In genomic region chr3:138396752-138397410, GRCh38 we compare ENCODE assay signal across 28 cellular contexts. TPM values are rescaled to one million over a fixed set of nuclear protein-coding genes. Genes with fewer than 3 reads are reported as not detected.
DNase-seq lines count a peak whose midpoint lies in the region; TF ChIP-seq lines count a peak whose summit lies in the region.
"Had no signal": no experiment of that assay in that cellular context is flagged by ENCODE, and none has a peak within 500 bp of the region (broad histone marks: within the 10 kb centered on the region; RNA-seq: fewer than 3 reads in every experiment).

No MANE protein-coding gene starts in this region.

- H3K4me3 Mint-ChIP-seq in CD14-positive monocyte: no peak overlapping the region
- H3K4me3 Mint-ChIP-seq: activated T-helper 17 cell treated with anti-CD3 and anti-CD28 coated beads, Interleukin-2, amount 50 U/mL, for 72 hours; immature natural killer cell; neural crest cell; stimulated activated naive CD8-positive, alpha-beta T cell treated with anti-CD3 and anti-CD28 coated beads, Interleukin-15, Interleukin-2, amounts not matched to agents 100 ng/mL and 50 ng/mL, for 24 hours had no signal

- H2AFZ ChIP-seq in OCI-LY7 (ENCODE audit: low read length): no peak overlapping the region
- H2AFZ ChIP-seq: GM23248, parathyroid adenoma had no signal

- TF ChIP-seq CTCF in OCI-LY7 (conservative IDR thresholded peaks at IDR 0.05; ENCODE audit: low read length) (no peak), left ventricle myocardium inferior (IDR thresholded peaks at IDR 0.05; ENCODE audit: borderline replicate concordance) (no peak), tibial nerve (IDR thresholded peaks at IDR 0.05) (no peak), CD14-positive monocyte (IDR thresholded peaks at IDR 0.05) (no peak)

- peaks cover 5% of the 10 kb centered on the region for H3K4me1 Mint-ChIP-seq in CD14-positive monocyte
- H3K4me1 Mint-ChIP-seq: activated T-helper 17 cell treated with anti-CD3 and anti-CD28 coated beads, Interleukin-2, amount 50 U/mL, for 72 hours; immature natural killer cell; neural crest cell had no signal

- no peak for TF ChIP-seq EP300 in tibial nerve (IDR thresholded peaks at IDR 0.05)

- H4K20me1 ChIP-seq in OCI-LY7 (ENCODE audit: insufficient read depth, low read length): no peaks in the 10 kb centered on the region

- CTCF ChIA-PET in OCI-LY7 (lab: Charles Lee; ENCODE audit: unreplicated experiment): no interaction called here

- H3K9me2 ChIP-seq in OCI-LY7 (ENCODE audit: insufficient read depth, low read length): no peaks in the 10 kb centered on the region
- H3K9me2 ChIP-seq: SK-N-SH had no signal

- H3K79me2 ChIP-seq in OCI-LY7 (ENCODE audit: insufficient read depth, low read depth, low read length): no peaks in the 10 kb centered on the region
- H3K79me2 ChIP-seq: parathyroid adenoma had no signal

- no peak overlapping the region for H3K4me3 ChIP-seq in OCI-LY7 (ENCODE audit: low read depth, low read length, poor library complexity, severe bottlenecking)
- H3K4me3 ChIP-seq in left ventricle myocardium inferior: no peak overlapping the region
- H3K4me3 ChIP-seq in tibial nerve: no peak overlapping the region
- H3K4me3 ChIP-seq: GM23248, lower lobe of right lung, thyroid gland had no signal

- no peaks in the 10 kb centered on the region for H3K36me3 ChIP-seq in OCI-LY7 (ENCODE audit: insufficient read depth, low read length)
- H3K36me3 ChIP-seq in left ventricle myocardium inferior: peaks cover 57% of the 10 kb centered on the region
- H3K36me3 ChIP-seq in tibial nerve: peaks cover 0 to 44% (median 0%) of the 10 kb centered on the region in 3 donors
- H3K36me3 ChIP-seq: WERI-Rb-1 had no signal

- POLR2A ChIA-PET in OCI-LY7 (lab: Charles Lee): no interaction called here

- no peaks in the 10 kb centered on the region for H3K9me3 ChIP-seq in OCI-LY7 (ENCODE audit: low read length)
- no peaks in the 10 kb centered on the region for H3K9me3 ChIP-seq in left ventricle myocardium inferior (replicated peaks)
- H3K9me3 ChIP-seq in tibial nerve: no peaks in the 10 kb centered on the region
- H3K9me3 ChIP-seq: lower lobe of right lung, SK-N-SH, thyroid gland had no signal

- TF ChIP-seq POLR2A in tibial nerve (IDR thresholded peaks at IDR 0.05): no peak

- H3K36me3 Mint-ChIP-seq in CD14-positive monocyte: peaks cover 0 to 6% of the 10 kb centered on the region in 2 donors
- H3K36me3 Mint-ChIP-seq: activated naive CD4-positive, alpha-beta T cell treated with anti-CD3 and anti-CD28 coated beads, Interleukin-2, amount 50 U/mL, for 72 hours; immature natural killer cell had no signal

- intact Hi-C loops in OCI-LY7 (cut with micrococcal nuclease; ENCODE audit: unreplicated experiment) (no loop called here), left ventricle myocardium inferior (cut with micrococcal nuclease) (no loop called here), CD14-positive monocyte (cut with micrococcal nuclease) (no loop called here)

- H3K27me3 ChIP-seq in left ventricle myocardium inferior (ENCODE audit: low read depth) (no peaks in the 10 kb centered on the region), tibial nerve (no peaks in the 10 kb centered on the region)
- H3K27me3 ChIP-seq: thyroid gland had no signal

- H3K27me3 Mint-ChIP-seq in CD14-positive monocyte (ENCODE audit: low read depth in 3 of 3): peaks cover 1 to 5% (median 2%) of the 10 kb centered on the region in 3 donors

- no peak overlapping the region for H3K4me2 ChIP-seq in OCI-LY7 (ENCODE audit: low read length)
- H3K4me2 ChIP-seq: SK-N-SH had no signal

- H3K9me3 Mint-ChIP-seq in CD14-positive monocyte: peaks cover 0 to 2% (median 0%) of the 10 kb centered on the region in 7 donors
- H3K9me3 Mint-ChIP-seq: activated naive CD4-positive, alpha-beta T cell treated with anti-CD3 and anti-CD28 coated beads, Interleukin-2, amount 50 U/mL, for 72 hours; activated T-helper 17 cell treated with anti-CD3 and anti-CD28 coated beads, Interleukin-2, amount 50 U/mL, for 72 hours; immature natural killer cell; neural crest cell; stimulated activated naive CD8-positive, alpha-beta T cell treated with anti-CD3 and anti-CD28 coated beads, Interleukin-15, Interleukin-2, amounts not matched to agents 100 ng/mL and 50 ng/mL, for 24 hours had no signal

- H3K4me1 ChIP-seq in OCI-LY7 (ENCODE audit: insufficient read depth, low read length, poor library complexity, severe bottlenecking): peaks cover 5% of the 10 kb centered on the region
- H3K4me1 ChIP-seq in left ventricle myocardium inferior: peaks cover 95% of the 10 kb centered on the region
- peaks cover 0 to 57% (median 4%) of the 10 kb centered on the region in 4 donors for H3K4me1 ChIP-seq in tibial nerve
- H3K4me1 ChIP-seq: lower lobe of right lung, parathyroid adenoma had no signal

- H3K27ac ChIP-seq in OCI-LY7 (ENCODE audit: low read depth, low read length, poor library complexity, severe bottlenecking) (no peak overlapping the region), left ventricle myocardium inferior (replicated peaks) (peak overlapping the region; percentile 76), tibial nerve (peak overlapping the region in 3 of 4 donors; percentile 32 to 66 (median 33))
- H3K27ac ChIP-seq: GM23248, lower lobe of right lung, parathyroid adenoma, RWPE1, thyroid gland, WERI-Rb-1 had no signal

- peak overlapping the region in 1 of 7 donors; percentile 37 for H3K27ac Mint-ChIP-seq in CD14-positive monocyte
- H3K27ac Mint-ChIP-seq: activated T-helper 17 cell treated with anti-CD3 and anti-CD28 coated beads, Interleukin-2, amount 50 U/mL, for 72 hours; immature natural killer cell; stimulated activated naive CD8-positive, alpha-beta T cell treated with anti-CD3 and anti-CD28 coated beads, Interleukin-15, Interleukin-2, amounts not matched to agents 100 ng/mL and 50 ng/mL, for 24 hours had no signal

- BruUV-seq in OCI-LY7 (replicated peaks; lab: Mats Ljungman, UMichigan): no TSS peak

- 83 to 87% methylated on average over 14 of the region's 14 CpGs for WGBS in tibial nerve, 2 donors

- DNase-seq in SKM-1 treated with dmso at 0.1 percent for 144 hours (lab: John Stamatoyannopoulos, UW; ENCODE audit: unreplicated experiment) (peak; percentile 16), SKM-1 (lab: John Stamatoyannopoulos, UW; ENCODE audit: unreplicated experiment) (no peak), OCI-LY7 (ENCODE audit: low spot score) (peak; percentile 21), left ventricle myocardium inferior (no peak), tibial nerve (ENCODE audit: low spot score in 2 of 2) (no peak), T-helper 1 cell (no peak), CD14-positive monocyte (ENCODE audit: low spot score) (no peak), NCI-H524 (lab: John Stamatoyannopoulos, UW) (no peak)
- DNase-seq: activated CD8-positive, alpha-beta memory T cell treated with anti-CD3 and anti-CD28 coated beads, Interleukin-2, amount 50 U/mL, for 4 hours; DMS79 treated with DMSO at 0.1 percent for 48 hours; effector CD4-positive, alpha-beta T cell; GM23248; immature natural killer cell; KG1; lower lobe of right lung; NCI-H1048; NCI-H187 treated with DMSO at 0.1 percent for 48 hours; NCI-H774; SK-N-SH; stimulated activated CD4-positive, alpha-beta T cell treated with anti-CD3 and anti-CD28 coated beads, Interleukin-15, amount 100 ng/mL, for 24 hours; thyroid gland; WERI-Rb-1 had no signal

RNA-seq across cellular contexts. Expression of gene ESYT3, which starts 37.5 kb away (rescaled TPM):
- not detected in 2 replicates for total RNA-seq in OCI-LY7 (2014; rRNA removed; shearing (Covaris generic))
- not detected in 2 replicates for total RNA-seq in OCI-LY7 (2022)
- total RNA-seq in left ventricle myocardium inferior: 1.0 TPM
- total RNA-seq in tibial nerve: 1 to 10 TPM; 6.9 to 9.4 (median 7.6) TPM
- not detected for polyA plus RNA-seq in CD14-positive monocyte
- polyA plus RNA-seq: immature natural killer cell had no signal

RNA-seq across cellular contexts. Expression of gene MRAS, which starts 48.5 kb away (rescaled TPM):
- total RNA-seq in OCI-LY7 (2014; rRNA removed; shearing (Covaris generic)): not detected in 2 replicates
- total RNA-seq in OCI-LY7 (2022): not detected in 2 replicates
- 349 TPM for total RNA-seq in left ventricle myocardium inferior
- total RNA-seq in tibial nerve: 100 to 1,000 TPM; 107 to 289 (median 171) TPM
- polyA plus RNA-seq in CD14-positive monocyte: 1 to 10 TPM; 6.2 to 8.3 TPM
- polyA plus RNA-seq: immature natural killer cell had no signal

Comparison
In these comparisons a context has a peak if more than half of its experiments do, and no peak if none do; other contexts are left out.
1. DNase-seq: peak in SKM-1 treated with dmso at 0.1 percent for 144 hours (single experiment) and OCI-LY7 (single experiment); none in SKM-1 (single experiment), left ventricle myocardium inferior (single experiment), tibial nerve (0 of 2), T-helper 1 cell (0 of 5), CD14-positive monocyte (single experiment) and NCI-H524 (0 of 2).
2. RNA of gene MRAS, which starts 48.5 kb away (total RNA-seq): 349 TPM in left ventricle myocardium inferior (single experiment) and 107 to 289 TPM in tibial nerve; not detected in OCI-LY7; every median in the first group is over 10 times any median in the second.